ENCODE assay signal across 20 cellular contexts in the genomic region with DNA sequence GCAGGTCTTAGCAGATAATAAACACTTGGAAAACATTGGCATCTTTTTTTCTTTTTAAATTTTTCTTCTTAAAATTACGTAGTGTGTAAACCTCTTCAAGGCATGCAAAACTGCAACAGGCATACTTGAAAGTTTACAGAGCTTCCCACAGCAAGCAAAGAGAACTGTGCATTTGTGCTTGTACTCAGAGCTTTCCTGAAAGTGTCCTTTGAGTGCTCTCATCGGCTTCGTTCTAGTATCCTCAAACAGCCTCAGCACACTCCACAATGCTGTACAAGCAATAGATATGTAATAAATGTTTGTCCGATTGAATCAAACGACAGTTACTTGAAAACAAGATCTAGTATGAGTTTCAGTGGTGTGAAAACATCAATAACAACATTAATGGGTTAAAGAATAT.
"Had no signal": no experiment of that assay in that cellular context is flagged by ENCODE, and none has a peak within 500 bp of the region (broad histone marks: within the 10 kb centered on the region; RNA-seq: fewer than 3 reads in every experiment).

No MANE protein-coding gene starts in this region.

- ATAC-seq: T-cell had no signal

- H3K9me3 ChIP-seq: SK-N-SH had no signal

- DNase-seq: KBM-7, MV-4-11, NCI-H1048, NCI-H1105 treated with DMSO at 0.1 percent for 48 hours, NCI-H1417 treated with DMSO at 0.1 percent for 48 hours, NCI-H146, NCI-H1694 treated with DMSO at 0.1 percent for 48 hours, NCI-H1930, NCI-H2081 treated with DMSO at 0.1 percent for 48 hours, NCI-H226, NCI-H446, NCI-H524, NCI-H526 treated with DMSO at 0.1 percent for 48 hours, NCI-H748 treated with DMSO at 0.1 percent for 48 hours, Right ventricle myocardium superior, RPMI8226, SIG-M5, SK-N-SH, SW 1271, T-cell had no signal
